8 cellular contexts compared by ENCODE assay signal in genomic region chr7:38932509-38933168, GRCh38. TPM values are rescaled to one million over a fixed set of nuclear protein-coding genes. Genes with fewer than 3 reads are reported as not detected.
DNase-seq lines count a peak whose midpoint lies in the region; ATAC-seq, FAIRE-seq and TF ChIP-seq lines count a peak whose summit lies in the region.

No MANE protein-coding gene starts in this region.

- FAIRE-seq in D721Med (lab: Jason Lieb, UNC), result peak; percentile 60

- no peaks in the 10 kb centered on the region for H3K4me1 ChIP-seq in heart left ventricle

- no peak overlapping the region for H3K27ac ChIP-seq in heart left ventricle

- no peaks in the 10 kb centered on the region for H3K27me3 ChIP-seq in heart left ventricle

- WGBS in heart left ventricle, 4 donors, result 32 to 36% (median 34%) methylated on average over 6 of the region's 6 CpGs

- no peaks in the 10 kb centered on the region for H3K9me3 ChIP-seq in heart left ventricle

- H3K36me3 ChIP-seq in heart left ventricle, result no peaks in the 10 kb centered on the region

- TF ChIP-seq CTCF in D721Med (IDR thresholded peaks at IDR 0.05; ENCODE audit: insufficient read depth, missing control alignments), result peak; percentile 97
- TF ChIP-seq CTCF in heart left ventricle (IDR thresholded peaks at IDR 0.05), result peak; percentile 69 to 86 (median 80)

- intact Hi-C loops in heart left ventricle (cut with DNase I), result loop anchor here (2.0 to 10.0 kb wide), 10 partner anchors 128 to 590 kb away; no protein-coding TSS in a partner anchor

- H3K4me3 ChIP-seq in heart left ventricle, result no peak overlapping the region

- TF ChIP-seq POLR2A in heart left ventricle (IDR thresholded peaks at IDR 0.05), result no peak

- no peak for DNase-seq in D721Med (ENCODE audit: insufficient read length, low spot score)
- DNase-seq in HUDEP-2 (lab: John Stamatoyannopoulos, UW; ENCODE audit: unreplicated experiment in 76 of 76), result peak in 61 of 76 experiments; percentile 1 to 77 (median 41)
- DNase-seq in OCI-M1 (lab: John Stamatoyannopoulos, UW), result peak; percentile 64
- DNase-seq in activated T-helper 9 cell treated with anti-CD3 and anti-CD28 coated beads, Interleukin-2, amount 50 U/mL, for 16 hours (ENCODE audit: low read depth), result peak; percentile 4
- peak; percentile 16 to 67 (median 49) for DNase-seq in heart left ventricle
- DNase-seq in renal cortical epithelial cell (ENCODE audit: low read depth), result peak; percentile 48

- peak; percentile 69 for ATAC-seq in GM19467 (IDR thresholded peaks at IDR 0.05; ENCODE audit: unreplicated experiment)
- ATAC-seq in heart left ventricle, result no peak
- ATAC-seq in HG03457 (IDR thresholded peaks at IDR 0.05; ENCODE audit: unreplicated experiment), result no peak

RNA-seq across cellular contexts. Expression of gene VPS41, which starts 23.6 kb away (rescaled TPM):
- total RNA-seq in heart left ventricle (10 to 100 TPM; 10.9 to 55.8 (median 45.9) TPM), renal cortical epithelial cell (74.3 and 164 TPM in 2 replicates)
- 10 to 100 TPM in 1 of 2 donors, 1 to 10 TPM in 1; 6.0 to 13.1 TPM for polyA plus RNA-seq in heart left ventricle

RNA-seq across cellular contexts. Expression of gene POU6F2, which starts 45.1 kb away (rescaled TPM):
- 1 to 10 TPM in 1 of 9 donors, under 1 TPM in 6, not detected in 2; 0.27 to 1.2 (median 0.48) TPM for total RNA-seq in heart left ventricle
- under 1 TPM; 0.03 to 0.04 TPM for polyA plus RNA-seq in heart left ventricle
- total RNA-seq in renal cortical epithelial cell, result not detected in 2 replicates
